In genomic region chr2:43218221-43218549, GRCh38 we compare ENCODE assay signal across 8 cellular contexts. TPM values are rescaled to one million over a fixed set of nuclear protein-coding genes. Genes with fewer than 3 reads are reported as not detected.
A peak's percentile ranks its signal among the peaks of the same experiment; 100 is the strongest.
DNase-seq lines count a peak whose midpoint lies in the region; ATAC-seq lines count a peak whose summit lies in the region.

No MANE protein-coding gene starts in this region.

- H3K4me3 Mint-ChIP-seq in activated naive CD8-positive, alpha-beta T cell treated with anti-CD3 and anti-CD28 coated beads, Interleukin-2, amount 10 ng/mL, durations not matched to agents 7 days and 5 days, result peak overlapping the region; percentile 95
- H3K4me3 Mint-ChIP-seq in immature natural killer cell, result peak overlapping the region; percentile 88 to 98 (median 93)
- H3K4me3 Mint-ChIP-seq in stimulated activated memory B cell treated with anti-CD40 and anti-IgM and Interleukin-4, amounts not matched to agents 10 μg/mL and 1 μg/mL and 100 μg/mL, for 72 hours, result peak overlapping the region; percentile 72

- no peak for ATAC-seq in activated naive CD8-positive, alpha-beta T cell treated with anti-CD3 and anti-CD28 coated beads, Interleukin-2, amount 10 ng/mL, durations not matched to agents 7 days and 5 days (ENCODE audit: low read depth)
- no peak for ATAC-seq in stimulated activated memory B cell treated with anti-CD40 and anti-IgM and Interleukin-4, amounts not matched to agents 10 μg/mL and 1 μg/mL and 100 μg/mL, for 72 hours
- no peak for ATAC-seq in HG02759 (IDR thresholded peaks at IDR 0.05; ENCODE audit: unreplicated experiment)

- no peaks in the 10 kb centered on the region for H3K27me3 Mint-ChIP-seq in activated naive CD8-positive, alpha-beta T cell treated with anti-CD3 and anti-CD28 coated beads, Interleukin-2, amount 10 ng/mL, durations not matched to agents 7 days and 5 days
- peaks cover 39 to 44% (median 43%) of the 10 kb centered on the region in 3 donors for H3K27me3 Mint-ChIP-seq in immature natural killer cell (ENCODE audit: low read depth in 3 of 3)
- no peaks in the 10 kb centered on the region for H3K27me3 Mint-ChIP-seq in stimulated activated memory B cell treated with anti-CD40 and anti-IgM and Interleukin-4, amounts not matched to agents 10 μg/mL and 1 μg/mL and 100 μg/mL, for 72 hours

- peak overlapping the region; percentile 99 for H3K27ac Mint-ChIP-seq in activated naive CD8-positive, alpha-beta T cell treated with anti-CD3 and anti-CD28 coated beads, Interleukin-2, amount 10 ng/mL, durations not matched to agents 7 days and 5 days
- H3K27ac Mint-ChIP-seq in immature natural killer cell, result peak overlapping the region; percentile 95 to 99 (median 98)
- peak overlapping the region; percentile 80 for H3K27ac Mint-ChIP-seq in stimulated activated memory B cell treated with anti-CD40 and anti-IgM and Interleukin-4, amounts not matched to agents 10 μg/mL and 1 μg/mL and 100 μg/mL, for 72 hours

- no peaks in the 10 kb centered on the region for H3K9me3 Mint-ChIP-seq in activated naive CD8-positive, alpha-beta T cell treated with anti-CD3 and anti-CD28 coated beads, Interleukin-2, amount 10 ng/mL, durations not matched to agents 7 days and 5 days
- no peaks in the 10 kb centered on the region for H3K9me3 Mint-ChIP-seq in immature natural killer cell
- H3K9me3 Mint-ChIP-seq in stimulated activated memory B cell treated with anti-CD40 and anti-IgM and Interleukin-4, amounts not matched to agents 10 μg/mL and 1 μg/mL and 100 μg/mL, for 72 hours, result no peaks in the 10 kb centered on the region

- peak overlapping the region; percentile 94 for H3K27ac ChIP-seq in HUES48 (ENCODE audit: low read depth, low read length)

- peaks cover 35% of the 10 kb centered on the region for H3K4me1 Mint-ChIP-seq in activated naive CD8-positive, alpha-beta T cell treated with anti-CD3 and anti-CD28 coated beads, Interleukin-2, amount 10 ng/mL, durations not matched to agents 7 days and 5 days
- peaks cover 62 to 75% of the 10 kb centered on the region in 2 donors for H3K4me1 Mint-ChIP-seq in immature natural killer cell
- H3K4me1 Mint-ChIP-seq in stimulated activated memory B cell treated with anti-CD40 and anti-IgM and Interleukin-4, amounts not matched to agents 10 μg/mL and 1 μg/mL and 100 μg/mL, for 72 hours, result peaks cover 42% of the 10 kb centered on the region

- DNase-seq in activated naive CD8-positive, alpha-beta T cell treated with anti-CD3 and anti-CD28 coated beads, Interleukin-2, amount 10 ng/mL, durations not matched to agents 7 days and 5 days, result no peak
- DNase-seq in immature natural killer cell (no peak), germinal center (ENCODE audit: low spot score) (no peak), NCI-H1417 treated with DMSO at 0.1 percent for 48 hours (lab: John Stamatoyannopoulos, UW) (no peak)
- DNase-seq in activated effector memory CD4-positive, alpha-beta T cell treated with anti-CD3 and anti-CD28 coated beads, Interleukin-2, amount 50 U/mL, for 16 hours, result no peak

- no peaks in the 10 kb centered on the region for H3K27me3 ChIP-seq in HUES48 (ENCODE audit: control insufficient read depth, insufficient read depth, low read length)

- H3K9me3 ChIP-seq in HUES48 (ENCODE audit: control insufficient read depth, insufficient read depth, low read length), result no peaks in the 10 kb centered on the region

- peaks cover 61% of the 10 kb centered on the region for H3K4me1 ChIP-seq in HUES48 (ENCODE audit: control insufficient read depth, insufficient read depth, low read length)

- H3K36me3 Mint-ChIP-seq in activated naive CD8-positive, alpha-beta T cell treated with anti-CD3 and anti-CD28 coated beads, Interleukin-2, amount 10 ng/mL, durations not matched to agents 7 days and 5 days, result peaks cover 28% of the 10 kb centered on the region
- peaks cover 20 to 25% (median 23%) of the 10 kb centered on the region in 3 donors for H3K36me3 Mint-ChIP-seq in immature natural killer cell
- no peaks in the 10 kb centered on the region for H3K36me3 Mint-ChIP-seq in stimulated activated memory B cell treated with anti-CD40 and anti-IgM and Interleukin-4, amounts not matched to agents 10 μg/mL and 1 μg/mL and 100 μg/mL, for 72 hours

- POLR2A ChIA-PET in activated naive CD8-positive, alpha-beta T cell treated with anti-CD3 and anti-CD28 coated beads, Interleukin-2, amount 10 ng/mL, durations not matched to agents 7 days and 5 days (lab: Charles Lee), result interaction anchor here (1.0 to 17.2 kb wide), 10 partner anchors 9 to 84 kb away, joined by 3 to 1375 read pairs (median 44); partner anchors contain the start of gene ZFP36L2

- H3K9ac ChIP-seq in HUES48 (ENCODE audit: low read depth, low read length), result peak overlapping the region; percentile 14; the same call in 1 of the 2 replicates

- H3K36me3 ChIP-seq in HUES48 (ENCODE audit: control insufficient read depth, insufficient read depth, low read length), result peaks cover 11% of the 10 kb centered on the region

- peak overlapping the region; percentile 42 for H3K4me3 ChIP-seq in HUES48 (ENCODE audit: low read depth, low read length)

RNA-seq across cellular contexts. Expression of gene ZFP36L2, which starts 8.2 kb away (rescaled TPM):
- 100 to 1,000 TPM; 207 to 218 TPM for total RNA-seq in activated naive CD8-positive, alpha-beta T cell treated with anti-CD3 and anti-CD28 coated beads, Interleukin-2, amount 10 ng/mL, durations not matched to agents 7 days and 5 days
- 100 to 1,000 TPM; 166 to 431 (median 274) TPM for polyA plus RNA-seq in immature natural killer cell
